13 cellular contexts compared by ENCODE assay signal in genomic region chr3:188003188-188004171, GRCh38.
DNase-seq lines count a peak whose midpoint lies in the region; TF ChIP-seq lines count a peak whose summit lies in the region.
"Had no signal": no experiment of that assay in that cellular context is flagged by ENCODE, and none has a peak within 500 bp of the region (broad histone marks: within the 10 kb centered on the region; RNA-seq: fewer than 3 reads in every experiment).

No MANE protein-coding gene starts in this region.

- no peak for TF ChIP-seq POLR2A in stomach (IDR thresholded peaks at IDR 0.05)

- TF ChIP-seq CTCF in stomach (IDR thresholded peaks at IDR 0.05) (no peak), dorsolateral prefrontal cortex (IDR thresholded peaks at IDR 0.05 in 54 of 56, conservative IDR thresholded peaks at IDR 0.05 in 2 of 56; ENCODE audit: low read depth in 1 of 56, partially characterized antibody in 56 of 56) (no peak)

- DNase-seq in T-helper 1 cell: no peak
- DNase-seq in NCI-H82 treated with DMSO at 0.1 percent for 48 hours (lab: John Stamatoyannopoulos, UW; ENCODE audit: unreplicated experiment): peak; percentile 72
- peak; percentile 67 for DNase-seq in kidney glomerular epithelial cell (lab: John Stamatoyannopoulos, UW)
- peak; percentile 37 for DNase-seq in stomach
- DNase-seq in KBM-7: no peak
- no peak for DNase-seq in dorsolateral prefrontal cortex
- no peak for DNase-seq in MG63
- DNase-seq: activated CD8-positive, alpha-beta memory T cell treated with anti-CD3 and anti-CD28 coated beads for 24 hours; effector memory CD4-positive, alpha-beta T cell; hypothalamus; naive thymus-derived CD8-positive, alpha-beta T cell; spleen had no signal

- in situ Hi-C loops in KBM-7 (cut with MboI; ENCODE audit: low pct_unique_long_range_greater_than_20kb, low sequenced_read_pairs): no loop called here

- H3K36me3 Mint-ChIP-seq in T-helper 1 cell treated with Interleukin-12 subunit alpha and Interleukin-12 subunit beta and Interleukin-4 antibody, amounts not matched to agents 30 μg/mL and 1 μg/mL, for 36 hours (ENCODE audit: low read depth): peaks cover 13% of the 10 kb centered on the region
- H3K36me3 Mint-ChIP-seq: naive thymus-derived CD8-positive, alpha-beta T cell had no signal

- no peak for TF ChIP-seq EP300 in stomach (IDR thresholded peaks at IDR 0.05)

- no peaks in the 10 kb centered on the region for H3K27me3 Mint-ChIP-seq in T-helper 1 cell treated with Interleukin-12 subunit alpha and Interleukin-12 subunit beta and Interleukin-4 antibody, amounts not matched to agents 30 μg/mL and 1 μg/mL, for 36 hours (ENCODE audit: low read depth)
- H3K27me3 Mint-ChIP-seq: naive thymus-derived CD8-positive, alpha-beta T cell had no signal

- 23 to 58% (median 40%) methylated on average over 9 of the region's 9 CpGs for WGBS in stomach, 5 donors

- peaks cover 64% of the 10 kb centered on the region for H3K4me1 Mint-ChIP-seq in T-helper 1 cell treated with Interleukin-12 subunit alpha and Interleukin-12 subunit beta and Interleukin-4 antibody, amounts not matched to agents 30 μg/mL and 1 μg/mL, for 36 hours (ENCODE audit: low read depth)

- peak overlapping the region in 4 of 5 donors; percentile 50 to 69 (median 52) for H3K27ac ChIP-seq in stomach
- H3K27ac ChIP-seq in dorsolateral prefrontal cortex: peak overlapping the region in 1 of 59 donors; percentile 17

- intact Hi-C loops in stomach (cut with DNase I; ENCODE audit: low total_unique reads): no loop called here
- intact Hi-C loops in dorsolateral prefrontal cortex (cut with DNase I): no loop called here

- peaks cover 8 to 30% (median 14%) of the 10 kb centered on the region in 4 donors for H3K4me1 ChIP-seq in stomach

- H3K36me3 ChIP-seq in stomach: no peaks in the 10 kb centered on the region
- H3K36me3 ChIP-seq in MG63: no peaks in the 10 kb centered on the region
- H3K36me3 ChIP-seq: spleen had no signal

- no peak overlapping the region for H3K4me3 Mint-ChIP-seq in T-helper 1 cell treated with Interleukin-12 subunit alpha and Interleukin-12 subunit beta and Interleukin-4 antibody, amounts not matched to agents 30 μg/mL and 1 μg/mL, for 36 hours
- H3K4me3 Mint-ChIP-seq: naive thymus-derived CD8-positive, alpha-beta T cell had no signal

- peak overlapping the region; percentile 10 for H3K27ac Mint-ChIP-seq in T-helper 1 cell treated with Interleukin-12 subunit alpha and Interleukin-12 subunit beta and Interleukin-4 antibody, amounts not matched to agents 30 μg/mL and 1 μg/mL, for 36 hours

- peaks cover 3% of the 10 kb centered on the region for H3K9me3 Mint-ChIP-seq in T-helper 1 cell treated with Interleukin-12 subunit alpha and Interleukin-12 subunit beta and Interleukin-4 antibody, amounts not matched to agents 30 μg/mL and 1 μg/mL, for 36 hours

- H3K9me3 ChIP-seq in stomach (no peaks in the 10 kb centered on the region), MG63 (no peaks in the 10 kb centered on the region)
- H3K9me3 ChIP-seq: spleen had no signal

- H3K4me3 ChIP-seq in stomach: no peak overlapping the region
- H3K4me3 ChIP-seq in dorsolateral prefrontal cortex: no peak overlapping the region
- H3K4me3 ChIP-seq in MG63: no peak overlapping the region
- H3K4me3 ChIP-seq: spleen had no signal

- H3K27me3 ChIP-seq in stomach (no peaks in the 10 kb centered on the region), dorsolateral prefrontal cortex (no peaks in the 10 kb centered on the region), MG63 (no peaks in the 10 kb centered on the region)
- H3K27me3 ChIP-seq: spleen had no signal

Comparison
In these comparisons a context has a peak if more than half of its experiments do, and no peak if none do; other contexts are left out.
1. DNase-seq: peak in NCI-H82 treated with DMSO at 0.1 percent for 48 hours (single experiment), kidney glomerular epithelial cell (single experiment) and stomach (single experiment); none in T-helper 1 cell (0 of 5), KBM-7 (single experiment), dorsolateral prefrontal cortex (0 of 10) and MG63 (single experiment).